In genomic region chr19:800360-801029, GRCh38 we compare ENCODE assay signal across 8 cellular contexts. TPM values are rescaled to one million over a fixed set of nuclear protein-coding genes. Genes with fewer than 3 reads are reported as not detected.
DNase-seq lines count a peak whose midpoint lies in the region; ATAC-seq and TF ChIP-seq lines count a peak whose summit lies in the region.
"Had no signal": no experiment of that assay in that cellular context is flagged by ENCODE, and none has a peak within 500 bp of the region (broad histone marks: within the 10 kb centered on the region; RNA-seq: fewer than 3 reads in every experiment).

No MANE protein-coding gene starts in this region.

- peaks cover 59% of the 10 kb centered on the region; the same call in 1 of the 2 replicates for H4K20me1 ChIP-seq in HCT116 (ENCODE audit: insufficient read depth)

- H3K9me3 Mint-ChIP-seq in activated T-cell treated with anti-CD3 and anti-CD28 coated beads, Interleukin-2, amount 50 U/mL, for 72 hours: no peaks in the 10 kb centered on the region
- H3K9me3 Mint-ChIP-seq in stimulated activated effector memory CD8-positive, alpha-beta T cell treated with anti-CD3 and anti-CD28 coated beads, Interleukin-12 subunit alpha, Interleukin-12 subunit beta, amount 100 ng/mL, for 72 hours: no peaks in the 10 kb centered on the region

- H3K4me3 Mint-ChIP-seq in activated T-cell treated with anti-CD3 and anti-CD28 coated beads, Interleukin-2, amount 50 U/mL, for 72 hours: peak overlapping the region; percentile 91 to 95
- peak overlapping the region; percentile 92 for H3K4me3 Mint-ChIP-seq in stimulated activated effector memory CD8-positive, alpha-beta T cell treated with anti-CD3 and anti-CD28 coated beads, Interleukin-12 subunit alpha, Interleukin-12 subunit beta, amount 100 ng/mL, for 72 hours

- H3K4me2 ChIP-seq in HCT116 (ENCODE audit: low read length): peak overlapping the region; percentile 94

- POLR2A ChIA-PET in HCT116 (lab: Charles Lee): no interaction called here

- BruUV-seq in HCT116 (replicated peaks; lab: Mats Ljungman, UMichigan): no TSS peak

- no peak for DNase-seq in HCT116 (ENCODE audit: low read depth, low spot score)
- no peak for DNase-seq in activated T-cell treated with anti-CD3 and anti-CD28 coated beads, Interleukin-2, amount 50 U/mL, for 72 hours
- DNase-seq in stimulated activated effector memory CD8-positive, alpha-beta T cell treated with anti-CD3 and anti-CD28 coated beads, Interleukin-12 subunit alpha, Interleukin-12 subunit beta, amount 100 ng/mL, for 72 hours (ENCODE audit: low spot score in 2 of 2): no peak
- no peak for DNase-seq in NCI-H1417 (lab: John Stamatoyannopoulos, UW)
- no peak for DNase-seq in NCI-H510A treated with DMSO at 0.1 percent for 48 hours (lab: John Stamatoyannopoulos, UW)
- no peak for DNase-seq in COR-L47 (lab: John Stamatoyannopoulos, UW)

- H3K9me3 ChIP-seq in HCT116 (ENCODE audit: control insufficient read depth in 1 of 2, insufficient read depth in 1 of 2, low read depth in 1 of 2, low read length in 2 of 2): no peaks in the 10 kb centered on the region
- no peaks in the 10 kb centered on the region for H3K9me3 ChIP-seq in iPS-18c (ENCODE audit: control insufficient read depth, insufficient read depth, low read length)

- H3K27ac Mint-ChIP-seq in activated T-cell treated with anti-CD3 and anti-CD28 coated beads, Interleukin-2, amount 50 U/mL, for 72 hours: peak overlapping the region; percentile 97
- H3K27ac Mint-ChIP-seq in stimulated activated effector memory CD8-positive, alpha-beta T cell treated with anti-CD3 and anti-CD28 coated beads, Interleukin-12 subunit alpha, Interleukin-12 subunit beta, amount 100 ng/mL, for 72 hours: peak overlapping the region; percentile 94

- CTCF ChIA-PET in HCT116 (lab: Charles Lee): no interaction called here

- peaks cover 17 to 36% of the 10 kb centered on the region in 2 experiments for H3K4me1 ChIP-seq in HCT116 (ENCODE audit: control insufficient read depth in 1 of 2, insufficient read depth in 2 of 2, low read length in 2 of 2)

- peaks cover 44% of the 10 kb centered on the region for H3K4me1 Mint-ChIP-seq in activated T-cell treated with anti-CD3 and anti-CD28 coated beads, Interleukin-2, amount 50 U/mL, for 72 hours (ENCODE audit: low read depth)
- peaks cover 64% of the 10 kb centered on the region for H3K4me1 Mint-ChIP-seq in stimulated activated effector memory CD8-positive, alpha-beta T cell treated with anti-CD3 and anti-CD28 coated beads, Interleukin-12 subunit alpha, Interleukin-12 subunit beta, amount 100 ng/mL, for 72 hours

- H3K9me2 ChIP-seq in HCT116 (ENCODE audit: insufficient read depth): no peaks in the 10 kb centered on the region

- no peak for ATAC-seq in HCT116
- no peak for ATAC-seq in activated T-cell treated with anti-CD3 and anti-CD28 coated beads, Interleukin-2, amount 50 U/mL, for 72 hours (replicated peaks in 1 of 2)
- no peak for ATAC-seq in stimulated activated effector memory CD8-positive, alpha-beta T cell treated with anti-CD3 and anti-CD28 coated beads, Interleukin-12 subunit alpha, Interleukin-12 subunit beta, amount 100 ng/mL, for 72 hours

- H3K36me3 ChIP-seq in HCT116 (ENCODE audit: control insufficient read depth in 1 of 2, insufficient read depth in 2 of 2, low read length in 2 of 2): peaks cover 39 to 72% of the 10 kb centered on the region in 2 experiments; a peak in 3 of 4 replicates

- TF ChIP-seq RAD21 in HCT116 (IDR thresholded peaks at IDR 0.05; ENCODE audit: low read depth): no peak

- H3K27me3 Mint-ChIP-seq in activated T-cell treated with anti-CD3 and anti-CD28 coated beads, Interleukin-2, amount 50 U/mL, for 72 hours (ENCODE audit: low read depth): no peaks in the 10 kb centered on the region

- H3K79me2 ChIP-seq in HCT116 (ENCODE audit: insufficient read depth, low read length): peaks cover 77% of the 10 kb centered on the region

- peak overlapping the region; percentile 92 for H3K9ac ChIP-seq in HCT116 (ENCODE audit: low read length)

- no peak overlapping the region for H2AFZ ChIP-seq in HCT116 (ENCODE audit: low read depth, low read length, poor library complexity, severe bottlenecking)

- H3K36me3 Mint-ChIP-seq in activated T-cell treated with anti-CD3 and anti-CD28 coated beads, Interleukin-2, amount 50 U/mL, for 72 hours (ENCODE audit: insufficient read depth in 2 of 2): peaks cover 17 to 40% of the 10 kb centered on the region in 2 donors
- peaks cover 89% of the 10 kb centered on the region for H3K36me3 Mint-ChIP-seq in stimulated activated effector memory CD8-positive, alpha-beta T cell treated with anti-CD3 and anti-CD28 coated beads, Interleukin-12 subunit alpha, Interleukin-12 subunit beta, amount 100 ng/mL, for 72 hours

- RAD21 ChIA-PET in HCT116 (lab: Charles Lee; ENCODE audit: low non-redundant PET in 1 of 2, low total read pairs in 2 of 2, uncharacterized antibody in 2 of 2, unreplicated experiment in 2 of 2): no interaction called here

- H3K27ac ChIP-seq in HCT116 (ENCODE audit: low read depth, low read length): peak overlapping the region; percentile 53

- no peak for TF ChIP-seq CTCF in HCT116 (IDR thresholded peaks at IDR 0.05 in 2 of 3, conservative IDR thresholded peaks at IDR 0.05 in 1 of 3; ENCODE audit: borderline replicate concordance in 1 of 3, insufficient read depth in 1 of 3, low read depth in 2 of 3, low read length in 2 of 3)

- H3K27me3 ChIP-seq in HCT116 (ENCODE audit: insufficient read depth, low read length): no peaks in the 10 kb centered on the region

- no peak overlapping the region for H3K4me3 ChIP-seq in HCT116 (replicated peaks in 1 of 2; ENCODE audit: low read depth in 1 of 2, low read length in 2 of 2)
- peak overlapping the region; percentile 9; the same call in 1 of the 2 replicates for H3K4me3 ChIP-seq in iPS-18c (ENCODE audit: insufficient read depth, low read depth, low read length)

- intact Hi-C loops in HCT116 (cut with micrococcal nuclease): no loop called here

- TF ChIP-seq POLR2A in HCT116 (IDR thresholded peaks at IDR 0.05; ENCODE audit: borderline replicate concordance, extremely low read depth, insufficient read depth, insufficient read length): no peak

TF ChIP-seq in HCT116, 20 proteins besides CTCF, POLR2A, EP300 and RAD21:
- TF ChIP-seq SIN3A (IDR thresholded peaks at IDR 0.05; ENCODE audit: low read depth) (no peak), SRF (IDR thresholded peaks at IDR 0.05; ENCODE audit: low read depth) (no peak), EGR1 (IDR thresholded peaks at IDR 0.05; ENCODE audit: low read depth) (no peak), CEBPB (IDR thresholded peaks at IDR 0.05; ENCODE audit: low read depth) (no peak), ZNF274 (IDR thresholded peaks at IDR 0.05; ENCODE audit: low read depth, low read length) (no peak), ELF1 (IDR thresholded peaks at IDR 0.05; ENCODE audit: borderline replicate concordance, low read depth) (no peak), EZH2phosphoT487 (IDR thresholded peaks at IDR 0.05; ENCODE audit: borderline replicate concordance) (no peak), ATF3 (IDR thresholded peaks at IDR 0.05) (no peak), POLR2AphosphoS5 (IDR thresholded peaks at IDR 0.05; ENCODE audit: low read depth, low read length) (no peak), EZH2 (IDR thresholded peaks at IDR 0.05) (no peak), TCF7L2 (IDR thresholded peaks at IDR 0.05; ENCODE audit: borderline replicate concordance, extremely low read depth, insufficient read depth, insufficient read length) (no peak), SP1 (IDR thresholded peaks at IDR 0.05; ENCODE audit: low read depth) (no peak), CBX3 (IDR thresholded peaks at IDR 0.05; ENCODE audit: low read depth) (no peak), YY1 (IDR thresholded peaks at IDR 0.05; ENCODE audit: extremely low read depth, insufficient replicate concordance, low read depth, low read length) (no peak), MAX (IDR thresholded peaks at IDR 0.05) (no peak), FOSL1 (IDR thresholded peaks at IDR 0.05; ENCODE audit: low read depth) (no peak)

RNA-seq across cellular contexts. Expression of gene PTBP1, which starts 3.2 kb away (rescaled TPM):
- total RNA-seq in HCT116 (2021; ENCODE audit: unreplicated experiment): 676 TPM
- polyA plus RNA-seq in HCT116 (2012): 538 and 711 TPM in 2 replicates
- total RNA-seq in activated T-cell treated with anti-CD3 and anti-CD28 coated beads, Interleukin-2, amount 50 U/mL, for 72 hours: 100 to 1,000 TPM; 515 to 611 TPM

RNA-seq across cellular contexts. Expression of gene PLPPR3, which starts 21.3 kb away (rescaled TPM):
- 0.27 TPM for total RNA-seq in HCT116 (2021; ENCODE audit: unreplicated experiment)
- polyA plus RNA-seq in HCT116 (2012): 0.05 and 0.10 TPM in 2 replicates
- not detected for total RNA-seq in activated T-cell treated with anti-CD3 and anti-CD28 coated beads, Interleukin-2, amount 50 U/mL, for 72 hours

RNA-seq across cellular contexts. Expression of gene AZU1, which starts 27.1 kb away (rescaled TPM):
- not detected for total RNA-seq in HCT116 (2021; ENCODE audit: unreplicated experiment)
- polyA plus RNA-seq in HCT116 (2012): 0.05 and 0.10 TPM in 2 replicates
- not detected for total RNA-seq in activated T-cell treated with anti-CD3 and anti-CD28 coated beads, Interleukin-2, amount 50 U/mL, for 72 hours
- total RNA-seq: M059J had no signal

RNA-seq across cellular contexts. Expression of gene PRTN3, which starts 40.3 kb away (rescaled TPM):
- 2.7 TPM for total RNA-seq in HCT116 (2021; ENCODE audit: unreplicated experiment)
- polyA plus RNA-seq in HCT116 (2012): 4.0 and 4.5 TPM in 2 replicates
- not detected for total RNA-seq in activated T-cell treated with anti-CD3 and anti-CD28 coated beads, Interleukin-2, amount 50 U/mL, for 72 hours
- total RNA-seq: M059J had no signal

RNA-seq across cellular contexts. Expression of gene MISP, which starts 49.6 kb away (rescaled TPM):
- total RNA-seq in HCT116 (2021; ENCODE audit: unreplicated experiment): 38.2 TPM
- polyA plus RNA-seq in HCT116 (2012): 30.6 and 31.5 TPM in 2 replicates
- total RNA-seq in activated T-cell treated with anti-CD3 and anti-CD28 coated beads, Interleukin-2, amount 50 U/mL, for 72 hours: not detected
